Comparison of ENCODE assay signal across 8 cellular contexts in the genomic region with DNA sequence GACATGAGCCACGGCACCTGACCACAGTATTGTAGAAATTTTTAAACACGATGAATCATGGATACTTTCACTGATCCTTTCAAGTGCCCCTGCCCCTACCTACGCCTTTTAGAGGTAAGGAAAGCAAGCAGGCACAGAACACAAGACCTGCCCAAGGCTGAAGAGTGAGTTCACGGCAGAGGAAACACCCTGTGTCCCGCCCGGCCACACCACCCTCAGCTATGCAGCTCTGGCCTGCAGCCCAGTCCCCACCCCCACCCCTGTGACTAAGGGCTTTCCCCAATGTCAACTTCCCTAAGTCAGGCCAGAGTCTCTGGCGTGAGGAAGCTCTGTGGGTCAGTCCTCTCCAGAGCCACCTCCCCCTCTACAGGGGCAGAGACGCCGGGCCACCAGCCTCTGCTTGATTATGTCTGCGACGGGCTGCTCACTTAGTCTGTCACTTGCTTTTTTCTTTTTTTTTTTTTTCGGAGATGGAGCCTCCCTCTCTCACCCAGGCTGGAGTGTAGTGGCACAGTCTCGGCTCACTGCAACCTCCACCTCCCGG. TPM values are rescaled to one million over a fixed set of nuclear protein-coding genes. Genes with fewer than 3 reads are reported as not detected.
DNase-seq lines count a peak whose midpoint lies in the region; ATAC-seq and TF ChIP-seq lines count a peak whose summit lies in the region.

No MANE protein-coding gene starts in this region.

- no peak overlapping the region for H4K12ac ChIP-seq in trophoblast cell (ENCODE audit: low read depth, low read length)

- H2AK5ac ChIP-seq in trophoblast cell (ENCODE audit: low read length), result no peak overlapping the region

- DNase-seq in GF-D8 (lab: John Stamatoyannopoulos, UW) (peak; percentile 82), RPMI7951 (ENCODE audit: low read depth) (peak; percentile 81), fibroblast of mammary gland (ENCODE audit: low read depth) (peak; percentile 69), trophoblast cell (peak; percentile 93 to 95), NCI-H2081 (lab: John Stamatoyannopoulos, UW) (no peak)
- DNase-seq in stimulated activated CD4-positive, alpha-beta T cell treated with anti-CD3 and anti-CD28 coated beads, Interleukin-2, amount 100 ng/mL, for 48 hours, result no peak

- peaks cover 33% of the 10 kb centered on the region in 2 experiments for H3K4me1 ChIP-seq in trophoblast cell (ENCODE audit: control insufficient read depth in 1 of 2, insufficient read depth in 2 of 2, low read length in 2 of 2)

- H3K18ac ChIP-seq in trophoblast cell (ENCODE audit: low read length), result no peak overlapping the region

- no peak overlapping the region for H3K9ac ChIP-seq in trophoblast cell (ENCODE audit: low read length)

- H4K91ac ChIP-seq in trophoblast cell (ENCODE audit: low read depth, low read length), result peak overlapping the region; percentile 15

- H2BK120ac ChIP-seq in trophoblast cell (ENCODE audit: insufficient read depth, low read length, poor library complexity), result no peak overlapping the region

- no peak overlapping the region for H2BK12ac ChIP-seq in trophoblast cell (ENCODE audit: low read length)

- H3K9me3 ChIP-seq in trophoblast cell (ENCODE audit: insufficient read depth, low read depth, low read length), result peaks cover 8% of the 10 kb centered on the region

- H3K27ac ChIP-seq in trophoblast cell (ENCODE audit: low read depth, low read length), result peak overlapping the region; percentile 8

- H3K36me3 ChIP-seq in trophoblast cell (ENCODE audit: control insufficient read depth in 1 of 2, insufficient read depth in 2 of 2, low read length in 2 of 2), result peaks cover 22% of the 10 kb centered on the region in 2 experiments

- H2AFZ ChIP-seq in trophoblast cell (ENCODE audit: insufficient read depth, low read length, poor library complexity), result no peak overlapping the region

- H3K4ac ChIP-seq in trophoblast cell (ENCODE audit: low read depth, low read length), result no peak overlapping the region

- H3K27me3 ChIP-seq in trophoblast cell (ENCODE audit: insufficient read depth, low read length), result no peaks in the 10 kb centered on the region

- H3K4me3 ChIP-seq in fibroblast of mammary gland (ENCODE audit: control insufficient read depth, low read depth, low read length), result no peak overlapping the region
- H3K4me3 ChIP-seq in trophoblast cell (ENCODE audit: low read depth, low read length), result no peak overlapping the region

- H3K14ac ChIP-seq in trophoblast cell (ENCODE audit: low read length), result no peak overlapping the region

- no peak overlapping the region for H4K8ac ChIP-seq in trophoblast cell (ENCODE audit: low read depth, low read length)

- H3K79me2 ChIP-seq in trophoblast cell (ENCODE audit: control insufficient read depth, insufficient read depth, low read length, poor library complexity), result peaks cover 5% of the 10 kb centered on the region

- H3K4me2 ChIP-seq in trophoblast cell (ENCODE audit: low read length), result no peak overlapping the region

- no CpG with 5 or more reads among the region's 14 CpGs for WGBS in trophoblast cell (ENCODE audit: extremely low coverage, insufficient coverage, insufficient read length)

- no peak overlapping the region for H2BK5ac ChIP-seq in trophoblast cell (ENCODE audit: low read depth, low read length, poor library complexity)

- TF ChIP-seq CTCF in fibroblast of mammary gland (conservative IDR thresholded peaks at IDR 0.05; ENCODE audit: control insufficient read depth, insufficient read depth, low read depth, low read length), result no peak

- ATAC-seq in GM18861 (IDR thresholded peaks at IDR 0.05; ENCODE audit: unreplicated experiment), result no peak
- ATAC-seq in HG03095 (IDR thresholded peaks at IDR 0.05; ENCODE audit: unreplicated experiment), result no peak

- H3K23ac ChIP-seq in trophoblast cell (ENCODE audit: low read length), result no peak overlapping the region

- H3K79me1 ChIP-seq in trophoblast cell (ENCODE audit: low read length), result peaks cover 16% of the 10 kb centered on the region

RNA-seq across cellular contexts. Expression of a gene that starts 8.4 kb away (rescaled TPM):
- total RNA-seq in RPMI7951 (2014; rRNA removed; shearing (Covaris generic)), result 6.6 and 8.8 TPM in 2 replicates
- 18.8 and 19.2 TPM in 2 replicates for polyA plus RNA-seq in trophoblast cell (2013)

RNA-seq across cellular contexts. Expression of a gene that starts 13.6 kb away (rescaled TPM):
- total RNA-seq in RPMI7951 (2014; rRNA removed; shearing (Covaris generic)), result 3.7 and 4.3 TPM in 2 replicates
- 8.6 and 8.7 TPM in 2 replicates for polyA plus RNA-seq in trophoblast cell (2013)

RNA-seq across cellular contexts. Expression of a gene that starts 35.4 kb away (rescaled TPM):
- 78.1 and 78.9 TPM in 2 replicates for total RNA-seq in RPMI7951 (2014; rRNA removed; shearing (Covaris generic))
- 45.3 and 47.2 TPM in 2 replicates for polyA plus RNA-seq in trophoblast cell (2013)

RNA-seq across cellular contexts. Expression of a gene that starts 49.1 kb away (rescaled TPM):
- 11.8 and 13.5 TPM in 2 replicates for total RNA-seq in RPMI7951 (2014; rRNA removed; shearing (Covaris generic))
- polyA plus RNA-seq in trophoblast cell (2013), result 17.4 and 18.4 TPM in 2 replicates

RNA-seq across cellular contexts. Expression of a gene that starts 49.4 kb away (rescaled TPM):
- 369 and 413 TPM in 2 replicates for total RNA-seq in RPMI7951 (2014; rRNA removed; shearing (Covaris generic))
- polyA plus RNA-seq in trophoblast cell (2013), result 250 and 260 TPM in 2 replicates

Comparison
In these comparisons a context has a peak if more than half of its experiments do, and no peak if none do; other contexts are left out.
1. DNase-seq: peak in GF-D8 (single experiment), RPMI7951 (single experiment), fibroblast of mammary gland (single experiment) and trophoblast cell (2 of 2); none in NCI-H2081 (0 of 2) and stimulated activated CD4-positive, alpha-beta T cell treated with anti-CD3 and anti-CD28 coated beads, Interleukin-2, amount 100 ng/mL, for 48 hours (0 of 2).